Comparison of ENCODE assay signal across 1 cellular context in the genomic region with DNA sequence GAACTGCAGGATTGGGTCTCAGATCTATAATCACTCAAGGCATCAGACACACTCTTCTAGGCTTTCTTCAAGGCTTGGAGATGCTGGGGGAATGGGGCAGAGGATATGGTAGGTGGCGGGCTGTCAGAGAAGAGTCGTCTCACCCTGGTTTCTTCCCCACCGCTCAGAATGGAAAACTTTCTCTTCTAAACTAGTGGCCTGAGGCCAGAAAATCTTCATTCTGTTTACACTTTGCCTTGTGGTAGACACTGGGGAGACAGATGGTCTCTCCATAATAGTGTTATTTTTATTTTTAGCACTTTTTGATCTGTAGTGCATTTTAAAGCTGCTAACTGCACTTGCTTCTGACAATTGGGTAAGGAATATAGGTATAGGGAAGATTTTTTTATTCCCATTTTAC.
TF ChIP-seq lines count a peak whose summit lies in the region.

No MANE protein-coding gene starts in this region.

TF ChIP-seq in IMR-90, 13 proteins besides CTCF, POLR2A, EP300 and RAD21 (continued from another document):
- no peak for TF ChIP-seq ELK1 (IDR thresholded peaks at IDR 0.05; ENCODE audit: borderline replicate concordance, low read depth, low read length)
- no peak for TF ChIP-seq MAFK (IDR thresholded peaks at IDR 0.05; ENCODE audit: low read depth, low read length)
- no peak for TF ChIP-seq CHD1 (IDR thresholded peaks at IDR 0.05; ENCODE audit: low read depth, low read length)
- no peak for TF ChIP-seq SMC3 (IDR thresholded peaks at IDR 0.05; ENCODE audit: low read depth, low read length)
- TF ChIP-seq RCOR1 (IDR thresholded peaks at IDR 0.05; ENCODE audit: insufficient replicate concordance, low read length) = no peak
- TF ChIP-seq CEBPB (IDR thresholded peaks at IDR 0.05; ENCODE audit: low read depth, low read length) = no peak
- TF ChIP-seq NFE2L2 (IDR thresholded peaks at IDR 0.05; ENCODE audit: low read depth, low read length) = no peak
